In genomic region chr1:82160036-82160435, GRCh38 we compare ENCODE assay signal across 19 cellular contexts.
DNase-seq lines count a peak whose midpoint lies in the region; ATAC-seq and TF ChIP-seq lines count a peak whose summit lies in the region.
"Had no signal": no experiment of that assay in that cellular context is flagged by ENCODE, and none has a peak within 500 bp of the region (broad histone marks: within the 10 kb centered on the region; RNA-seq: fewer than 3 reads in every experiment).

No MANE protein-coding gene starts in this region.

- POLR2A ChIA-PET in WTC11 (lab: Charles Lee), result interaction anchor here (0.7 kb wide), 1 partner anchor 749 kb away, joined by 4 read pairs; no protein-coding TSS in a partner anchor

- CTCF ChIA-PET in WTC11 (lab: Charles Lee), result interaction anchor here (0.6 kb wide), 1 partner anchor 10 kb away, joined by 3 read pairs; no protein-coding TSS in a partner anchor

- peaks cover 0 to 17% (median 0%) of the 10 kb centered on the region in 6 donors for H3K4me1 ChIP-seq in spleen
- H3K4me1 ChIP-seq in neuronal stem cell (ENCODE audit: control insufficient read depth in 2 of 2, insufficient read depth in 1 of 2, low read depth in 1 of 2, low read length in 2 of 2), result peaks cover 2 to 21% of the 10 kb centered on the region in 2 donors

- H2AK5ac ChIP-seq in neuronal stem cell (ENCODE audit: low read depth, low read length), result no peak overlapping the region

- WGBS in spleen, 5 donors, result 56 to 83% (median 68%) methylated on average over 5 of the region's 5 CpGs
- WGBS in neuronal stem cell (ENCODE audit: extremely low coverage in 2 of 2, insufficient read length in 2 of 2, insufficient replicate concordance in 1 of 2), 2 donors, result no CpG with 5 or more reads among the region's 5 CpGs

- H4K91ac ChIP-seq in neuronal stem cell (ENCODE audit: low read depth, low read length, poor library complexity), result no peak overlapping the region

- no peak overlapping the region for H3K18ac ChIP-seq in neuronal stem cell (ENCODE audit: low read length)

- no peaks in the 10 kb centered on the region for H3K36me3 ChIP-seq in spleen
- H3K36me3 ChIP-seq in neuronal stem cell (replicated peaks in 1 of 2; ENCODE audit: control insufficient read depth in 2 of 2, insufficient read depth in 2 of 2, low read length in 2 of 2), result no peaks in the 10 kb centered on the region
- H3K36me3 ChIP-seq: ovary, Peyer's patch, sigmoid colon had no signal

- H3K4me3 ChIP-seq in astrocyte of the cerebellum (ENCODE audit: low read depth, low read length) (no peak overlapping the region), spleen (no peak overlapping the region), neuronal stem cell (ENCODE audit: low read length in 2 of 2) (no peak overlapping the region)
- H3K4me3 ChIP-seq: ovary, Peyer's patch, sigmoid colon had no signal

- no peaks in the 10 kb centered on the region for H3K9me3 Mint-ChIP-seq in WTC11
- H3K9me3 Mint-ChIP-seq: activated naive CD4-positive, alpha-beta T cell treated with anti-CD3 and anti-CD28 coated beads, Interleukin-2, amount 50 U/mL, for 24 hours; activated T-cell treated with anti-CD3 and anti-CD28 coated beads, Interleukin-2, amount 50 U/mL, for 24 hours had no signal

- H4K8ac ChIP-seq in neuronal stem cell (ENCODE audit: low read depth, low read length), result no peak overlapping the region

- no peak overlapping the region for H2BK5ac ChIP-seq in neuronal stem cell (ENCODE audit: low read length)

- H3K36me3 Mint-ChIP-seq in WTC11, result no peaks in the 10 kb centered on the region
- H3K36me3 Mint-ChIP-seq: activated naive CD4-positive, alpha-beta T cell treated with anti-CD3 and anti-CD28 coated beads, Interleukin-2, amount 50 U/mL, for 24 hours had no signal

- H3K14ac ChIP-seq in neuronal stem cell (ENCODE audit: low read length), result no peak overlapping the region

- no peak overlapping the region for H3K27ac Mint-ChIP-seq in WTC11
- H3K27ac Mint-ChIP-seq: activated naive CD4-positive, alpha-beta T cell treated with anti-CD3 and anti-CD28 coated beads, Interleukin-2, amount 50 U/mL, for 24 hours; activated T-cell treated with anti-CD3 and anti-CD28 coated beads, Interleukin-2, amount 50 U/mL, for 24 hours had no signal

- no peak overlapping the region for H2BK15ac ChIP-seq in neuronal stem cell (ENCODE audit: low read length)

- no peak overlapping the region for H3K23ac ChIP-seq in neuronal stem cell (ENCODE audit: low read depth, low read length, poor library complexity)

- H3K4me1 Mint-ChIP-seq in WTC11, result peaks cover 15% of the 10 kb centered on the region

- ATAC-seq in WTC11, result no peak
- ATAC-seq: HepG2 had no signal

- DNase-seq in AG20443 (ENCODE audit: low spot score) (peak; percentile 17), M059J (ENCODE audit: low read depth) (peak; percentile 73), astrocyte of the cerebellum (ENCODE audit: low read depth) (peak; percentile 38), inferior parietal cortex (ENCODE audit: extremely low spot score) (peak; percentile 13), spleen (no peak), neuronal stem cell (ENCODE audit: low spot score) (no peak), WTC11 (ENCODE audit: low spot score) (no peak), HuH-7.5 (ENCODE audit: low spot score) (no peak)
- DNase-seq: activated CD4-positive, alpha-beta T cell treated with anti-CD3 and anti-CD28 coated beads, Interleukin-2, amount 50 U/mL, for 48 hours; activated T-cell treated with anti-CD3 and anti-CD28 coated beads, Interleukin-2, amount 50 U/mL, for 24 hours; foreskin melanocyte; left cardiac atrium; NCI-H1048; NCI-H2107; ovary; Peyer's patch; sigmoid colon had no signal

- H2BK12ac ChIP-seq in neuronal stem cell (ENCODE audit: low read length), result no peak overlapping the region

- no peak for TF ChIP-seq POLR2A in spleen (IDR thresholded peaks at IDR 0.05)

- no peak overlapping the region for H3K4me2 ChIP-seq in neuronal stem cell (ENCODE audit: insufficient read depth, low read length, poor library complexity, severe bottlenecking)

- H3K27ac ChIP-seq in spleen (no peak overlapping the region), neuronal stem cell (replicated peaks; ENCODE audit: low read length) (no peak overlapping the region)
- H3K27ac ChIP-seq: ovary, Peyer's patch, sigmoid colon had no signal

- no peak overlapping the region for H3K4me3 Mint-ChIP-seq in WTC11
- H3K4me3 Mint-ChIP-seq: activated naive CD4-positive, alpha-beta T cell treated with anti-CD3 and anti-CD28 coated beads, Interleukin-2, amount 50 U/mL, for 24 hours; activated T-cell treated with anti-CD3 and anti-CD28 coated beads, Interleukin-2, amount 50 U/mL, for 24 hours had no signal

- H3K9me3 ChIP-seq in spleen (no peaks in the 10 kb centered on the region), neuronal stem cell (replicated peaks in 1 of 2; ENCODE audit: control insufficient read depth in 2 of 2, insufficient read depth in 1 of 2, low read depth in 1 of 2, low read length in 2 of 2) (no peaks in the 10 kb centered on the region)
- H3K9me3 ChIP-seq: ovary, Peyer's patch, sigmoid colon had no signal

- TF ChIP-seq CTCF in astrocyte of the cerebellum (IDR thresholded peaks at IDR 0.05; ENCODE audit: low read depth, low read length, missing control alignments) (no peak), spleen (IDR thresholded peaks at IDR 0.05 in 8 of 11, conservative IDR thresholded peaks at IDR 0.05 in 3 of 11) (no peak), WTC11 (IDR thresholded peaks at IDR 0.05) (no peak)

- H2BK120ac ChIP-seq in neuronal stem cell (ENCODE audit: low read depth, low read length), result no peak overlapping the region

- intact Hi-C loops in spleen (cut with DNase I; ENCODE audit: low total_unique reads), result no loop called here

- H3K27me3 Mint-ChIP-seq in WTC11 (ENCODE audit: low read depth), result peaks cover 15% of the 10 kb centered on the region
- H3K27me3 Mint-ChIP-seq: activated T-cell treated with anti-CD3 and anti-CD28 coated beads, Interleukin-2, amount 50 U/mL, for 24 hours had no signal

- H3K27me3 ChIP-seq in spleen (replicated peaks in 1 of 7) (no peaks in the 10 kb centered on the region), neuronal stem cell (ENCODE audit: control insufficient read depth in 3 of 3, insufficient read depth in 3 of 3, low read depth in 1 of 3, low read length in 3 of 3) (no peaks in the 10 kb centered on the region)
- H3K27me3 ChIP-seq: ovary, Peyer's patch, sigmoid colon had no signal

- in situ Hi-C loops in astrocyte of the cerebellum (cut with HindIII; ENCODE audit: low sequenced_read_pairs), result no loop called here

- H3K79me1 ChIP-seq in neuronal stem cell (ENCODE audit: low read depth, low read length), result no peaks in the 10 kb centered on the region

- no peak overlapping the region for H3K9ac ChIP-seq in neuronal stem cell (ENCODE audit: low read depth, low read length, poor library complexity)

- no peak overlapping the region for H2AFZ ChIP-seq in neuronal stem cell (ENCODE audit: low read length)

- no peak overlapping the region for H3K4ac ChIP-seq in neuronal stem cell (ENCODE audit: low read length)

TF ChIP-seq in WTC11, 78 proteins besides CTCF, POLR2A, EP300 and RAD21 (continues in another document):
- TF ChIP-seq ARID4B (CRISPR knock-in tag; IDR thresholded peaks at IDR 0.05; ENCODE audit: borderline replicate concordance), result no peak
- TF ChIP-seq EMX1 (CRISPR knock-in tag; IDR thresholded peaks at IDR 0.05), result no peak

Comparison
In these comparisons a context has a peak if more than half of its experiments do, and no peak if none do; other contexts are left out.
1. DNase-seq: peak in AG20443 (single experiment), M059J (single experiment), astrocyte of the cerebellum (single experiment) and inferior parietal cortex (single experiment); none in spleen (single experiment), neuronal stem cell (single experiment), WTC11 (single experiment) and HuH-7.5 (single experiment).